18 cellular contexts compared by ENCODE assay signal in the genomic region with DNA sequence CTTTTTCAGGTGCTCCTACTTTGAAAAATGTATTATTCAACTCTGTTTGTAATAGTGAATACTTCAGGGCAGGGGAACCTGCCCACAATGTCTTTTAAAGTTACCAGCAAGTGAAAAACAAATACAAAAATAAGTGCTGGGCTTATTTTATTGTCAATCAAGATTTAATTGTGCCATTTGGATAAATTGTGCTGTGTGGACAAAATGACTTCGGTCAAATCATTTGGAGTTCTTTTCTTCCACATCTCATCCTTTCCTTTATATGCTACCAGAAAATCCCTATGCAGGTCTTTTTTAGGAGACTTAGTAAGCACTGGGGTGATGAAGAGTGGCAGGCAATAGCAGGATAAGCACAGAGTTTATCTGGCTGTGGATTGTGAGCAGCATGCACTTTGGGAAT.
A peak's percentile ranks its signal among the peaks of the same experiment; 100 is the strongest.
DNase-seq lines count a peak whose midpoint lies in the region; ATAC-seq and TF ChIP-seq lines count a peak whose summit lies in the region.
"Had no signal": no experiment of that assay in that cellular context is flagged by ENCODE, and none has a peak within 500 bp of the region (broad histone marks: within the 10 kb centered on the region; RNA-seq: fewer than 3 reads in every experiment).

No MANE protein-coding gene starts in this region.

- H3K9me3 Mint-ChIP-seq in T-cell = peaks cover 0 to 5% (median 0%) of the 10 kb centered on the region in 3 donors
- H3K9me3 Mint-ChIP-seq in effector memory CD8-positive, alpha-beta T cell = no peaks in the 10 kb centered on the region
- H3K9me3 Mint-ChIP-seq in neural progenitor cell = no peaks in the 10 kb centered on the region

- no peak overlapping the region for H3K18ac ChIP-seq in mesenchymal stem cell (ENCODE audit: low read depth in 1 of 2, low read length in 2 of 2)

- H3K23ac ChIP-seq in mesenchymal stem cell (ENCODE audit: low read length in 2 of 2) = no peak overlapping the region

- WGBS in mesenchymal stem cell = no CpG with 5 or more reads among the region's 1 CpG

- no peak for DNase-seq in DND-41
- no peak for DNase-seq in T-cell
- DNase-seq in effector memory CD8-positive, alpha-beta T cell = no peak
- no peak for DNase-seq in neural progenitor cell (ENCODE audit: low spot score)
- DNase-seq in SJCRH30 = no peak
- no peak for DNase-seq in kidney glomerular epithelial cell (lab: John Stamatoyannopoulos, UW)
- DNase-seq in mesenchymal stem cell = no peak
- DNase-seq: ACHN, DMS 273 treated with DMSO at 0.1 percent for 48 hours, H7, NCI-H1417 treated with DMSO at 0.1 percent for 48 hours, NCI-H187 treated with DMSO at 0.1 percent for 48 hours, NCI-H2227 treated with DMSO at 0.1 percent for 48 hours, NCI-H510A treated with DMSO at 0.1 percent for 48 hours, NCI-H774 had no signal

- H3K9me3 ChIP-seq in DND-41 (ENCODE audit: insufficient read depth, low read length, severe bottlenecking) = no peaks in the 10 kb centered on the region
- H3K9me3 ChIP-seq in neural progenitor cell (ENCODE audit: low read depth) = no peaks in the 10 kb centered on the region
- no peaks in the 10 kb centered on the region for H3K9me3 ChIP-seq in SJCRH30 (replicated peaks)
- no peaks in the 10 kb centered on the region for H3K9me3 ChIP-seq in mesenchymal stem cell (ENCODE audit: control insufficient read depth, low read length)

- H2BK5ac ChIP-seq in mesenchymal stem cell (ENCODE audit: low read depth, low read length, poor library complexity, severe bottlenecking) = no peak overlapping the region

- ATAC-seq in DND-41 (ENCODE audit: insufficient read depth, low read depth) (no peak), T-cell (replicated peaks in 1 of 4) (no peak)
- no peak for ATAC-seq in effector memory CD8-positive, alpha-beta T cell (replicated peaks)
- ATAC-seq: Panc1 had no signal

- H3K14ac ChIP-seq in mesenchymal stem cell (ENCODE audit: low read length in 2 of 2) = no peak overlapping the region

- POLR2A ChIA-PET in T-cell (lab: Charles Lee) = no interaction called here

- no peak overlapping the region for H2BK12ac ChIP-seq in mesenchymal stem cell (ENCODE audit: low read length in 2 of 2)

- no peak overlapping the region for H3K9ac ChIP-seq in DND-41 (ENCODE audit: low read depth, low read length)
- H3K9ac ChIP-seq in neural progenitor cell = no peak overlapping the region
- no peak overlapping the region for H3K9ac ChIP-seq in mesenchymal stem cell (ENCODE audit: low read length)
- H3K9ac ChIP-seq: KMS-11 had no signal

- H3F3A ChIP-seq in neural progenitor cell (ENCODE audit: low read depth) = no peaks in the 10 kb centered on the region

- H3K79me2 ChIP-seq in DND-41 (ENCODE audit: insufficient read depth, low read length) = no peaks in the 10 kb centered on the region
- H3K79me2 ChIP-seq in neural progenitor cell (ENCODE audit: low read depth) = no peaks in the 10 kb centered on the region

- H3K4me1 ChIP-seq in DND-41 (ENCODE audit: insufficient read depth, low read length) (peaks cover 10% of the 10 kb centered on the region), neural progenitor cell (peaks cover 12% of the 10 kb centered on the region), SJCRH30 (peaks cover 6% of the 10 kb centered on the region; the same call in 1 of the 2 replicates), mesenchymal stem cell (ENCODE audit: control insufficient read depth, insufficient read depth, low read depth, low read length) (peaks cover 5% of the 10 kb centered on the region)

- H3K4me1 Mint-ChIP-seq in T-cell = peaks cover 11 to 36% (median 21%) of the 10 kb centered on the region in 3 donors
- H3K4me1 Mint-ChIP-seq in effector memory CD8-positive, alpha-beta T cell (ENCODE audit: low read depth in 2 of 2) = peaks cover 14 to 24% of the 10 kb centered on the region in 2 donors
- peaks cover 13% of the 10 kb centered on the region for H3K4me1 Mint-ChIP-seq in neural progenitor cell

- H3K27ac Mint-ChIP-seq in T-cell (peak overlapping the region in 1 of 2 donors; percentile 93), neural progenitor cell (no peak overlapping the region)
- peak overlapping the region; percentile 94 to 97 for H3K27ac Mint-ChIP-seq in effector memory CD8-positive, alpha-beta T cell

- no peak overlapping the region for H3K4me2 ChIP-seq in DND-41 (ENCODE audit: insufficient read depth, low read length)
- no peak overlapping the region for H3K4me2 ChIP-seq in neural progenitor cell
- H3K4me2 ChIP-seq in mesenchymal stem cell (ENCODE audit: low read length, poor library complexity, severe bottlenecking) = no peak overlapping the region

- H3K36me3 ChIP-seq in DND-41 (ENCODE audit: insufficient read depth, low read length) (no peaks in the 10 kb centered on the region), neural progenitor cell (no peaks in the 10 kb centered on the region), SJCRH30 (no peaks in the 10 kb centered on the region), mesenchymal stem cell (ENCODE audit: control insufficient read depth in 1 of 2, insufficient read depth in 2 of 2, low read depth in 1 of 2, low read length in 2 of 2) (no peaks in the 10 kb centered on the region)

- no peak overlapping the region for H2AK5ac ChIP-seq in mesenchymal stem cell (ENCODE audit: low read length, severe bottlenecking)

- no peak overlapping the region for H2BK15ac ChIP-seq in mesenchymal stem cell (ENCODE audit: low read depth, poor library complexity, severe bottlenecking)

- H3K4me3 ChIP-seq in DND-41 (ENCODE audit: low read depth in 1 of 2, low read length in 2 of 2) (no peak overlapping the region), neural progenitor cell (no peak overlapping the region), SJCRH30 (no peak overlapping the region), mesenchymal stem cell (ENCODE audit: insufficient read depth in 1 of 2, low read depth in 1 of 2, low read length in 2 of 2) (no peak overlapping the region)

- H3K27me3 ChIP-seq in DND-41 (ENCODE audit: insufficient read depth, low read length, poor library complexity) (no peaks in the 10 kb centered on the region), neural progenitor cell (no peaks in the 10 kb centered on the region), SJCRH30 (no peaks in the 10 kb centered on the region), mesenchymal stem cell (ENCODE audit: control insufficient read depth in 1 of 2, insufficient read depth in 1 of 2, low read length in 2 of 2) (no peaks in the 10 kb centered on the region)

- H3K4me3 Mint-ChIP-seq in T-cell = peak overlapping the region in 2 of 3 donors; percentile 77 to 78
- peak overlapping the region; percentile 86 to 90 for H3K4me3 Mint-ChIP-seq in effector memory CD8-positive, alpha-beta T cell
- H3K4me3 Mint-ChIP-seq in neural progenitor cell = no peak overlapping the region

- H4K8ac ChIP-seq in mesenchymal stem cell (ENCODE audit: low read length) = no peak overlapping the region

- no peaks in the 10 kb centered on the region for H4K20me1 ChIP-seq in DND-41 (ENCODE audit: insufficient read depth, low read length)
- no peaks in the 10 kb centered on the region for H4K20me1 ChIP-seq in neural progenitor cell (ENCODE audit: low read depth)

- H2AFZ ChIP-seq in DND-41 (ENCODE audit: low read depth, low read length) = 0 out of 2 replicates have a peak overlapping the region, but pooled peaks have one; percentile 40
- peak overlapping the region; percentile 58 for H2AFZ ChIP-seq in neural progenitor cell (replicated peaks)
- H2AFZ ChIP-seq in mesenchymal stem cell (ENCODE audit: low read depth, low read length) = no peak overlapping the region

- CTCF ChIA-PET in T-cell (lab: Charles Lee) = no interaction called here

- H4K91ac ChIP-seq in mesenchymal stem cell (ENCODE audit: low read length) = no peak overlapping the region

- H3K36me3 Mint-ChIP-seq in T-cell = no peaks in the 10 kb centered on the region
- H3K36me3 Mint-ChIP-seq in effector memory CD8-positive, alpha-beta T cell (ENCODE audit: insufficient read depth) = no peaks in the 10 kb centered on the region
- H3K36me3 Mint-ChIP-seq in neural progenitor cell = no peaks in the 10 kb centered on the region

- peaks cover 7 to 10% of the 10 kb centered on the region in 2 donors for H3K27me3 Mint-ChIP-seq in T-cell
- peaks cover 5 to 23% of the 10 kb centered on the region in 2 donors for H3K27me3 Mint-ChIP-seq in effector memory CD8-positive, alpha-beta T cell
- peaks cover 2% of the 10 kb centered on the region for H3K27me3 Mint-ChIP-seq in neural progenitor cell (ENCODE audit: insufficient read depth, low read depth)

- H3K27ac ChIP-seq in DND-41 (ENCODE audit: low read length) (no peak overlapping the region), neural progenitor cell (no peak overlapping the region), SJCRH30 (no peak overlapping the region), mesenchymal stem cell (ENCODE audit: low read length, poor library complexity, severe bottlenecking) (no peak overlapping the region)
- H3K27ac ChIP-seq: C4-2B, KMS-11 had no signal

- no peaks in the 10 kb centered on the region for H3K79me1 ChIP-seq in mesenchymal stem cell (replicated peaks; ENCODE audit: low read length, poor library complexity, severe bottlenecking)

- no peak overlapping the region for H3K4ac ChIP-seq in mesenchymal stem cell (ENCODE audit: low read depth in 1 of 2, low read length in 2 of 2)

- TF ChIP-seq CTCF in DND-41 (IDR thresholded peaks at IDR 0.05; ENCODE audit: borderline replicate concordance, extremely low read depth, low read length, poor library complexity, severe bottlenecking) = no peak
- no peak for TF ChIP-seq CTCF in neural progenitor cell (IDR thresholded peaks at IDR 0.05)

- no peak overlapping the region for H2BK120ac ChIP-seq in mesenchymal stem cell (ENCODE audit: low read depth, low read length)
